ENCODE assay signal across 8 cellular contexts in genomic region chr20:43457640-43458421, GRCh38. TPM values are rescaled to one million over a fixed set of nuclear protein-coding genes. Genes with fewer than 3 reads are reported as not detected.
A peak's percentile ranks its signal among the peaks of the same experiment; 100 is the strongest.
DNase-seq lines count a peak whose midpoint lies in the region; ATAC-seq and TF ChIP-seq lines count a peak whose summit lies in the region.

Gene SRSF6, plus strand, starts transcription at chr20:43457896. Its CDS starts 138 bp downstream, at chr20:43458034.

- peaks cover 42% of the 10 kb centered on the region for H3K36me3 Mint-ChIP-seq in activated CD4-positive, alpha-beta T cell treated with anti-CD3 and anti-CD28 coated beads, Interleukin-2, amount 10 ng/mL, durations not matched to agents 24 days and 14 days (ENCODE audit: low read depth)

- no peaks in the 10 kb centered on the region for H3K9me3 Mint-ChIP-seq in activated CD4-positive, alpha-beta T cell treated with anti-CD3 and anti-CD28 coated beads, Interleukin-2, amount 10 ng/mL, durations not matched to agents 24 days and 14 days

- ATAC-seq in HG03432 (IDR thresholded peaks at IDR 0.05; ENCODE audit: unreplicated experiment) (peak; percentile 86), left lobe of liver (peak; percentile 94)

- H3K27me3 Mint-ChIP-seq in activated CD4-positive, alpha-beta T cell treated with anti-CD3 and anti-CD28 coated beads, Interleukin-2, amount 10 ng/mL, durations not matched to agents 24 days and 14 days = peaks cover 17% of the 10 kb centered on the region

- no peaks in the 10 kb centered on the region for H3K27me3 ChIP-seq in BE2C

- H3K4me3 Mint-ChIP-seq in activated CD4-positive, alpha-beta T cell treated with anti-CD3 and anti-CD28 coated beads, Interleukin-2, amount 10 ng/mL, durations not matched to agents 24 days and 14 days = peak within 1 kb of the TSS; percentile 93

- peaks cover 22% of the 10 kb centered on the region for H3K4me1 Mint-ChIP-seq in activated CD4-positive, alpha-beta T cell treated with anti-CD3 and anti-CD28 coated beads, Interleukin-2, amount 10 ng/mL, durations not matched to agents 24 days and 14 days

- H3K9me3 ChIP-seq in BE2C = no peaks in the 10 kb centered on the region

- H3K4me3 ChIP-seq in BE2C (ENCODE audit: low read depth, low read length) (peak within 1 kb of the TSS; percentile 95), coronary artery (peak within 1 kb of the TSS; percentile 93)

- peaks cover 42% of the 10 kb centered on the region for H3K36me3 ChIP-seq in BE2C

- TF ChIP-seq POLR2A in GM19193 (IDR thresholded peaks at IDR 0.05; ENCODE audit: extremely low read depth, insufficient read depth, insufficient read length) = peak; percentile 100

- H3K4me1 ChIP-seq in BE2C = no peaks in the 10 kb centered on the region

- DNase-seq in BE2C = peak; percentile 95
- DNase-seq in NCI-H510A treated with DMSO at 0.1 percent for 48 hours (lab: John Stamatoyannopoulos, UW) = peak; percentile 63
- DNase-seq in activated CD4-positive, alpha-beta T cell treated with anti-CD3 and anti-CD28 coated beads, Interleukin-2, amount 10 ng/mL, durations not matched to agents 24 days and 14 days = peak; percentile 98
- peak; percentile 96 for DNase-seq in coronary artery (ENCODE audit: low spot score)
- DNase-seq in left lobe of liver (ENCODE audit: low spot score) = peak; percentile 95
- peak; percentile 95 for DNase-seq in stimulated activated CD4-positive, alpha-beta T cell treated with anti-CD3 and anti-CD28 coated beads, Interleukin-2, amount 100 ng/mL, for 24 hours

- no peak for TF ChIP-seq CTCF in BE2C (IDR thresholded peaks at IDR 0.05; ENCODE audit: low read depth, low read length)
- no peak for TF ChIP-seq CTCF in coronary artery (IDR thresholded peaks at IDR 0.05)

- intact Hi-C loops in activated CD4-positive, alpha-beta T cell treated with anti-CD3 and anti-CD28 coated beads, Interleukin-2, amount 10 ng/mL, durations not matched to agents 24 days and 14 days (cut with micrococcal nuclease) = loop anchor here (1.0 to 5.0 kb wide), 5 partner anchors 57 to 754 kb away; partner anchors contain the start of genes IFT52 and OSER1

- H3K27ac Mint-ChIP-seq in activated CD4-positive, alpha-beta T cell treated with anti-CD3 and anti-CD28 coated beads, Interleukin-2, amount 10 ng/mL, durations not matched to agents 24 days and 14 days = peak within 1 kb of the TSS; percentile 98

- H3K27ac ChIP-seq in coronary artery = peak within 1 kb of the TSS; percentile 99 to 100

RNA-seq across cellular contexts. Expression of gene SRSF6, which starts in this region (rescaled TPM):
- polyA plus RNA-seq in BE2C (2012; ENCODE audit: insufficient read depth, insufficient read length, low read depth) = 126 TPM
- 206 TPM in 2 replicates for total RNA-seq in activated CD4-positive, alpha-beta T cell treated with anti-CD3 and anti-CD28 coated beads, Interleukin-2, amount 10 ng/mL, durations not matched to agents 24 days and 14 days
- total RNA-seq in left lobe of liver = 71.6 TPM

Comparison
In these comparisons a context has a peak if more than half of its experiments do, and no peak if none do; other contexts are left out.
1. Peak in every context shown above with its lines: DNase-seq, ATAC-seq, H3K4me3 ChIP-seq and H3K27ac ChIP-seq.